In the genomic region with DNA sequence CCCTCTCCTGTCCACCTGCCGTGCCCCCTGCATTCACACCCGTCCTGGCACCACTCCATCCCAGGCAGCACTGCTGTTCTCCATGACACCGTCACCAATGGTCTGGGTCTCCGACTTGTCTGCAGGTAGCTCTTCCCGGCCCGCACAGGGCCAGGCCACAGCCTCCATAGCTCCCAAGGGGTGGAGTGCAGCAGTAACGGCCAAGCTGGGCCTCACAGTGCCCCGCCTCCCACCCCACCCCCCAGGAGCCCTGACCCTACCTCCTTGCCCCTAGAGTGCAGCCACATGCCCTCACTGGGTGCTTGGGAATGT, we compare ENCODE assay signal across 12 cellular contexts.
"Had no signal": no experiment of that assay in that cellular context is flagged by ENCODE, and none has a peak within 500 bp of the region (broad histone marks: within the 10 kb centered on the region; RNA-seq: fewer than 3 reads in every experiment).

No MANE protein-coding gene starts in this region.

- H3K27me3 Mint-ChIP-seq: activated naive CD4-positive, alpha-beta T cell treated with anti-CD3 and anti-CD28 coated beads, Interleukin-2, amount 50 U/mL, for 24 hours; progenitor cell of endocrine pancreas; stimulated activated naive CD8-positive, alpha-beta T cell treated with anti-CD3 and anti-CD28 coated beads, Interleukin-15, amount 100 ng/mL, for 72 hours; type B pancreatic cell had no signal

- H3K36me3 Mint-ChIP-seq: activated naive CD4-positive, alpha-beta T cell treated with anti-CD3 and anti-CD28 coated beads, Interleukin-2, amount 50 U/mL, for 24 hours; type B pancreatic cell had no signal

- H3K27me3 ChIP-seq: testis had no signal

- DNase-seq: activated CD8-positive, alpha-beta memory T cell treated with anti-CD3 and anti-CD28 coated beads for 24 hours; activated CD8-positive, alpha-beta memory T cell treated with anti-CD3 and anti-CD28 coated beads, Interleukin-2, amount 50 U/mL, for 48 hours; activated gamma-delta T cell; foreskin melanocyte; head of caudate nucleus; mammary epithelial cell; stimulated activated naive CD8-positive, alpha-beta T cell treated with anti-CD3 and anti-CD28 coated beads, Interleukin-15, amount 100 ng/mL, for 72 hours; testis had no signal

- ATAC-seq: activated CD4-positive, CD25-positive, alpha-beta regulatory T cell treated with anti-CD3 and anti-CD28 coated beads, Interleukin-2, amount 50 U/mL, for 24 hours; stimulated activated naive CD8-positive, alpha-beta T cell treated with anti-CD3 and anti-CD28 coated beads, Interleukin-15, amount 100 ng/mL, for 72 hours had no signal

- H3K9me3 ChIP-seq: testis had no signal

- H3K4me3 ChIP-seq: testis had no signal

- H3K9me3 Mint-ChIP-seq: activated naive CD4-positive, alpha-beta T cell treated with anti-CD3 and anti-CD28 coated beads, Interleukin-2, amount 50 U/mL, for 24 hours; stimulated activated naive CD8-positive, alpha-beta T cell treated with anti-CD3 and anti-CD28 coated beads, Interleukin-15, amount 100 ng/mL, for 72 hours; type B pancreatic cell had no signal

- H3K27ac Mint-ChIP-seq: activated naive CD4-positive, alpha-beta T cell treated with anti-CD3 and anti-CD28 coated beads, Interleukin-2, amount 50 U/mL, for 24 hours; progenitor cell of endocrine pancreas; stimulated activated naive CD8-positive, alpha-beta T cell treated with anti-CD3 and anti-CD28 coated beads, Interleukin-15, amount 100 ng/mL, for 72 hours; type B pancreatic cell had no signal

- H3K4me3 Mint-ChIP-seq: activated naive CD4-positive, alpha-beta T cell treated with anti-CD3 and anti-CD28 coated beads, Interleukin-2, amount 50 U/mL, for 24 hours; stimulated activated naive CD8-positive, alpha-beta T cell treated with anti-CD3 and anti-CD28 coated beads, Interleukin-15, amount 100 ng/mL, for 72 hours; type B pancreatic cell had no signal

- H3K27ac ChIP-seq: testis had no signal
